In the genomic region with DNA sequence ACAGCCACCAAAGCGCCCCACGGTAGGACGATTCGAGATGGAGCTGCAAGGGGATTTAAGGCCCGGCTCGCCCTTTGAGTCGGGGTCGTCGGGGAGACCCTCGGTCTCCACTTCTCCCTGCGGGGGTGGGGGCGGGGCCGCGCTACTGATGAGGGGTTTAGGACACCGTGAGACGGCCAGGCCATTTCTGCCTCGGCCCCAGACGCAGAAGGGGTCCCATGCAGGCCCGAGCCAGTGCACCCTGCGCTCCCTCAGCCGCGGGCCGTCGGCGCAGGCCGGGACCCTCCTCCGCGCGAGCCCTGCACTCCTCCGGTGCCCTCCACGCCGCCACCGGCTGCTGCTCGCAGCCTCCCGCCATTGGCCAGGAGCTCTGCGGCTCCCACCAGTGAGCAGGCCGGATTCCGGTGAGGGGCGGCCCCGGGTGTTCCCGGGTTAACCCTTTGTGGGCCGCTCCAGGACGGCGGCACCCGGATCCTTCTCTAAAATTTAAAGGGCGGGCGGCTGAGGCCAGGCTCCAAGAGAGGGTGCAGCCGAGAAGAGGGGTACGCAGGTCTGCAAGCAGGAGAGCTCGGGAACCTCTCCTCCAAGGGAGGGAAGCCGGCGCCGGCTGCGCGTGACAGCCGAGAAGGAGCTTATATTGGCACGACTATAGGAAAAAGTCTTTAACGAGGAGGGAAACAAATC, we compare ENCODE assay signal across 9 cellular contexts. TPM values are rescaled to one million over a fixed set of nuclear protein-coding genes. Genes with fewer than 3 reads are reported as not detected.
DNase-seq lines count a peak whose midpoint lies in the region; ATAC-seq and TF ChIP-seq lines count a peak whose summit lies in the region.
"Had no signal": no experiment of that assay in that cellular context is flagged by ENCODE, and none has a peak within 500 bp of the region (broad histone marks: within the 10 kb centered on the region; RNA-seq: fewer than 3 reads in every experiment).

No MANE protein-coding gene starts in this region.

- DNase-seq in GM10266 (ENCODE audit: extremely low spot score) (peak; percentile 82), PC-3 (no peak), fibroblast of the aortic adventitia (ENCODE audit: low read depth) (peak; percentile 66), nephron progenitor cell (peak; percentile 90), SW480 (ENCODE audit: low spot score) (no peak)
- peak; percentile 67 for DNase-seq in activated T-helper 2 cell treated with anti-CD3 and anti-CD28 coated beads, Interferon-gamma antibody, Interleukin-2, Interleukin-4, amounts not matched to agents 10 μg/mL and 5 μg/mL and 100 μg/mL, durations not matched to agents 14 hours and 24 hours and 36 hours (ENCODE audit: low spot score)
- DNase-seq in stimulated activated naive CD4-positive, alpha-beta T cell treated with Interleukin-2 at 50 U/mL for 16 hours (lab: John Stamatoyannopoulos, UW): peak; percentile 67

- no peaks in the 10 kb centered on the region for H3K27me3 ChIP-seq in PC-3 (ENCODE audit: low read length)

- H3F3A ChIP-seq in PC-3 (ENCODE audit: low read length, unreplicated experiment): peaks cover 6% of the 10 kb centered on the region

- H3K4me3 ChIP-seq in PC-3 (ENCODE audit: low read length) (no peak overlapping the region), fibroblast of the aortic adventitia (ENCODE audit: low read depth, low read length) (peak overlapping the region; percentile 66)

- peaks cover 60% of the 10 kb centered on the region for H3K4me1 ChIP-seq in PC-3 (ENCODE audit: insufficient read depth, low read length)

- H3K9ac ChIP-seq in PC-3 (ENCODE audit: low read length): no peak overlapping the region

- CTCF ChIA-PET in PC-3 (lab: Charles Lee): no interaction called here

- intact Hi-C loops in PC-3 (cut with micrococcal nuclease): no loop called here
- intact Hi-C loops in activated T-helper 2 cell treated with anti-CD3 and anti-CD28 coated beads, Interferon-gamma antibody, Interleukin-2, Interleukin-4, amounts not matched to agents 10 μg/mL and 5 μg/mL and 100 μg/mL, durations not matched to agents 14 hours and 24 hours and 36 hours (cut with micrococcal nuclease): no loop called here

- POLR2A ChIA-PET in PC-3 (lab: Charles Lee; ENCODE audit: unreplicated experiment): no interaction called here

- H3K27me3 Mint-ChIP-seq in activated T-helper 2 cell treated with anti-CD3 and anti-CD28 coated beads, Interferon-gamma antibody, Interleukin-2, Interleukin-4, amounts not matched to agents 10 μg/mL and 5 μg/mL and 100 μg/mL, durations not matched to agents 14 hours and 24 hours and 36 hours (ENCODE audit: low read depth): peaks cover 26% of the 10 kb centered on the region
- peaks cover 13% of the 10 kb centered on the region for H3K27me3 Mint-ChIP-seq in nephron progenitor cell (ENCODE audit: low read depth, poor library complexity)

- no peaks in the 10 kb centered on the region for H3K79me2 ChIP-seq in PC-3 (ENCODE audit: low read length)

- no peaks in the 10 kb centered on the region for H3K9me3 Mint-ChIP-seq in activated T-helper 2 cell treated with anti-CD3 and anti-CD28 coated beads, Interferon-gamma antibody, Interleukin-2, Interleukin-4, amounts not matched to agents 10 μg/mL and 5 μg/mL and 100 μg/mL, durations not matched to agents 14 hours and 24 hours and 36 hours
- no peaks in the 10 kb centered on the region for H3K9me3 Mint-ChIP-seq in nephron progenitor cell

- peak overlapping the region; percentile 37; the same call in 1 of the 2 replicates for H3K4me2 ChIP-seq in PC-3 (ENCODE audit: low read length)

- H3K9me3 ChIP-seq in PC-3 (ENCODE audit: low read length): no peaks in the 10 kb centered on the region

- no peak overlapping the region for H2AFZ ChIP-seq in PC-3 (ENCODE audit: low read length)

- H3K9me2 ChIP-seq in PC-3 (replicated peaks; ENCODE audit: low read length): no peaks in the 10 kb centered on the region

- ATAC-seq in HG03064 (IDR thresholded peaks at IDR 0.05; ENCODE audit: low read depth, unreplicated experiment) (peak; percentile 65), PC-3 (no peak)

- H3K36me3 ChIP-seq in PC-3 (ENCODE audit: low read depth, low read length): no peaks in the 10 kb centered on the region

- no peak overlapping the region for H3K27ac ChIP-seq in PC-3 (ENCODE audit: low read length)
- H3K27ac ChIP-seq: epithelial cell of prostate had no signal

- no TSS peak for BruUV-seq in PC-3 (replicated peaks; lab: Mats Ljungman, UMichigan)

- no peak overlapping the region for H3K27ac Mint-ChIP-seq in activated T-helper 2 cell treated with anti-CD3 and anti-CD28 coated beads, Interferon-gamma antibody, Interleukin-2, Interleukin-4, amounts not matched to agents 10 μg/mL and 5 μg/mL and 100 μg/mL, durations not matched to agents 14 hours and 24 hours and 36 hours
- no peak overlapping the region for H3K27ac Mint-ChIP-seq in nephron progenitor cell

- peak overlapping the region; percentile 74 for H3K4me3 Mint-ChIP-seq in activated T-helper 2 cell treated with anti-CD3 and anti-CD28 coated beads, Interferon-gamma antibody, Interleukin-2, Interleukin-4, amounts not matched to agents 10 μg/mL and 5 μg/mL and 100 μg/mL, durations not matched to agents 14 hours and 24 hours and 36 hours (ENCODE audit: low read depth)
- peak overlapping the region; percentile 81 for H3K4me3 Mint-ChIP-seq in nephron progenitor cell

- no peaks in the 10 kb centered on the region for H4K20me1 ChIP-seq in PC-3 (ENCODE audit: low read length)

- H3K36me3 Mint-ChIP-seq in activated T-helper 2 cell treated with anti-CD3 and anti-CD28 coated beads, Interferon-gamma antibody, Interleukin-2, Interleukin-4, amounts not matched to agents 10 μg/mL and 5 μg/mL and 100 μg/mL, durations not matched to agents 14 hours and 24 hours and 36 hours (ENCODE audit: low read depth): no peaks in the 10 kb centered on the region
- H3K36me3 Mint-ChIP-seq in nephron progenitor cell (ENCODE audit: low read depth): no peaks in the 10 kb centered on the region

- TF ChIP-seq CTCF in GM10266 (IDR thresholded peaks at IDR 0.05; ENCODE audit: control insufficient read depth, insufficient read depth, low read depth, missing control alignments): no peak
- TF ChIP-seq CTCF in PC-3 (conservative IDR thresholded peaks at IDR 0.05; ENCODE audit: low read depth, low read length): no peak
- no peak for TF ChIP-seq CTCF in fibroblast of the aortic adventitia (IDR thresholded peaks at IDR 0.05; ENCODE audit: insufficient read depth, low read length)
- no peak for TF ChIP-seq CTCF in nephron progenitor cell (IDR thresholded peaks at IDR 0.05)

- H3K4me1 Mint-ChIP-seq in activated T-helper 2 cell treated with anti-CD3 and anti-CD28 coated beads, Interferon-gamma antibody, Interleukin-2, Interleukin-4, amounts not matched to agents 10 μg/mL and 5 μg/mL and 100 μg/mL, durations not matched to agents 14 hours and 24 hours and 36 hours (ENCODE audit: low read depth): peaks cover 7% of the 10 kb centered on the region
- H3K4me1 Mint-ChIP-seq in nephron progenitor cell: peaks cover 50% of the 10 kb centered on the region

RNA-seq across cellular contexts. Expression of a gene that starts 18.0 kb away (rescaled TPM):
- total RNA-seq in PC-3 (2014; rRNA removed): 1.1 and 1.4 TPM in 2 replicates
- not detected in 2 replicates for total RNA-seq in activated T-helper 2 cell treated with anti-CD3 and anti-CD28 coated beads, Interferon-gamma antibody, Interleukin-2, Interleukin-4, amounts not matched to agents 10 μg/mL and 5 μg/mL and 100 μg/mL, durations not matched to agents 14 hours and 24 hours and 36 hours
- 31.6 and 37.5 TPM in 2 replicates for total RNA-seq in fibroblast of the aortic adventitia (ENCODE audit: low replicate concordance)

RNA-seq across cellular contexts. Expression of a gene that starts 51.8 kb away (rescaled TPM):
- total RNA-seq in PC-3 (2014; rRNA removed) (70.2 and 91.0 TPM in 2 replicates), fibroblast of the aortic adventitia (ENCODE audit: low replicate concordance) (27.1 and 37.7 TPM in 2 replicates)
- total RNA-seq in activated T-helper 2 cell treated with anti-CD3 and anti-CD28 coated beads, Interferon-gamma antibody, Interleukin-2, Interleukin-4, amounts not matched to agents 10 μg/mL and 5 μg/mL and 100 μg/mL, durations not matched to agents 14 hours and 24 hours and 36 hours: 82.3 and 86.1 TPM in 2 replicates

Comparison
In these comparisons a context has a peak if more than half of its experiments do, and no peak if none do; other contexts are left out.
1. DNase-seq: peak in GM10266 (single experiment), activated T-helper 2 cell treated with anti-CD3 and anti-CD28 coated beads, Interferon-gamma antibody, Interleukin-2, Interleukin-4, amounts not matched to agents 10 μg/mL and 5 μg/mL and 100 μg/mL, durations not matched to agents 14 hours and 24 hours and 36 hours (single experiment), fibroblast of the aortic adventitia (single experiment), nephron progenitor cell (single experiment) and stimulated activated naive CD4-positive, alpha-beta T cell treated with Interleukin-2 at 50 U/mL for 16 hours (single experiment); none in PC-3 (single experiment) and SW480 (single experiment).
2. RNA of a gene that starts 18.0 kb away (total RNA-seq): 31.6 to 37.5 TPM in fibroblast of the aortic adventitia; 1.1 to 1.4 TPM in PC-3 and not detected in activated T-helper 2 cell treated with anti-CD3 and anti-CD28 coated beads, Interferon-gamma antibody, Interleukin-2, Interleukin-4, amounts not matched to agents 10 μg/mL and 5 μg/mL and 100 μg/mL, durations not matched to agents 14 hours and 24 hours and 36 hours; every median in the first group is over 10 times any median in the second.